Comparison of ENCODE assay signal across 9 cellular contexts in the genomic region with DNA sequence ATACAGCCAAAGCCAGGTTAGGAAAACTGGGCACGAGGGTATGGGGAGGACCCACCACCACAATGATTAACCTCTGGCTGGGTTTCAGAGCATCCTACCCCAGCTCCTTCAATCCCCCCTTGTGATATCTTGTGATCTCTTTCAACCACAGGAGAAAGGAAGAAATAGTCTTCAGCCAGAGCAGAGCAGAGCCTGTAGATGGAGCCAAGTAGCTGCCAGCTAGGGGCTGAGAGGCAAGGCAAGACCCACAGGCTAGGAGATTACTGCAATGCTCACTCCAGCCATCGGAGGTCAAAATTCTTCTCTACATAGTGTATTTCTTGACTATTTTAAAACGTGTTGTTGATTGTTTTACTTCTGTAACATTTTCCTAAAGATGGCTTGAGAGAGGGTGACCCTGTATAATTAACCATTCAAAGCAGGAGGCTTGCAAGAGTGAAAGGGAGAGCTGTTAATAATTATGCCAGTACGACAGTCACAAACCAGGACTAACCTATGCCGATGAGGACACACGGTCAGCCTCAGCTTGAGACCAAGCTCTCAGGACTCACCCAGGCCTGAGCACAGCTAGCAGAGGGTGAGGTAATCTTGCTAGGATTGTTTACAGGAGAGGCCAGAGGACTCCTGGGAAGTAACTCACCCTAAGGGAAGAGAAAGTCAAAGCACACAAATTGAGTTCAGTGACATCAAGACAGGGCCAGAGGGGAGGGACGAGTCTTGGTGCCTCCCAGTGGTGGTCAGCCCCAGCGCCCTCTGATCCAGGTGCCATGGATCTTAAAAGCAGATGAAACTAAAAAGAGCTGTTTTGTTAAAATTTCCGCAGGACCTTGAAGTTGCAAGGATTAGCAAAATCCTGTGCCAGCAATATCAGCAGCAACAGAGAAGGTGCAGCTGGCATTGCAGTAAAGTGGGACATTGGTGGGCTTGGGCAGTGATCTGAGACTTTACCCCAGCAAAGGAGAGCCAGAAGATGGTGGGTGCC. TPM values are rescaled to one million over a fixed set of nuclear protein-coding genes. Genes with fewer than 3 reads are reported as not detected.
DNase-seq lines count a peak whose midpoint lies in the region; ATAC-seq, FAIRE-seq and TF ChIP-seq lines count a peak whose summit lies in the region.
"Had no signal": no experiment of that assay in that cellular context is flagged by ENCODE, and none has a peak within 500 bp of the region (broad histone marks: within the 10 kb centered on the region; RNA-seq: fewer than 3 reads in every experiment).

No MANE protein-coding gene starts in this region.

- peak; percentile 88 for ATAC-seq in HG03432 (IDR thresholded peaks at IDR 0.05; ENCODE audit: unreplicated experiment)
- peak; percentile 97 for ATAC-seq in K562

- in situ Hi-C loops in K562 (cut with MboI) = no loop called here

- no peaks in the 10 kb centered on the region for H4K20me1 ChIP-seq in K562 (replicated peaks; ENCODE audit: control insufficient read depth, insufficient read depth, low read length)

- no peaks in the 10 kb centered on the region for H3K9me3 ChIP-seq in K562 (replicated peaks; ENCODE audit: control insufficient read depth, insufficient read depth, low read depth, low read length)
- no peaks in the 10 kb centered on the region for H3K9me3 ChIP-seq in iPS-20b (ENCODE audit: insufficient read depth, low read depth, low read length)
- H3K9me3 ChIP-seq: neutrophil had no signal

- intact Hi-C loops in K562 (cut with micrococcal nuclease) = loop anchor here (2.0 to 10.0 kb wide), 6 partner anchors 54 to 408 kb away; no protein-coding TSS in a partner anchor

- DNase-seq in GM10248 (ENCODE audit: extremely low spot score) (peak; percentile 28), OCI-M1 (lab: John Stamatoyannopoulos, UW) (peak; percentile 74), K562 (ENCODE audit: extremely low read depth in 1 of 4, low spot score in 3 of 4) (peak in 3 of 4 experiments; percentile 12 to 59 (median 53)), GM19240 (ENCODE audit: insufficient read length, low spot score) (no peak)
- peak; percentile 3 to 17 for DNase-seq in stimulated activated CD4-positive, alpha-beta T cell treated with anti-CD3 and anti-CD28 coated beads, Interleukin-15, amount 100 ng/mL, for 48 hours (ENCODE audit: low read depth in 2 of 2)

- H3K4me2 ChIP-seq in K562 (ENCODE audit: insufficient read depth, low read length) = peak overlapping the region; percentile 35; the same call in 1 of the 2 replicates

- no peak for TF ChIP-seq EP300 in K562 (IDR thresholded peaks at IDR 0.05; ENCODE audit: low read length)

- H3K27me3 ChIP-seq in K562 (ENCODE audit: control insufficient read depth in 2 of 2, insufficient read depth in 2 of 2, low read length in 2 of 2) (peaks cover 3 to 21% of the 10 kb centered on the region in 2 experiments; a peak in 4 of 5 replicates), iPS-20b (ENCODE audit: insufficient read depth, low read length) (peaks cover 5% of the 10 kb centered on the region; the same call in 1 of the 2 replicates)
- H3K27me3 ChIP-seq: neutrophil had no signal

- no peak overlapping the region for H3K9ac ChIP-seq in K562 (ENCODE audit: insufficient read depth in 1 of 2, low read depth in 2 of 2, low read length in 2 of 2)
- 0 out of 2 replicates have a peak overlapping the region, but pooled peaks have one; percentile 4 for H3K9ac ChIP-seq in iPS-20b (ENCODE audit: low read depth, low read length)

- peak; percentile 54 for TF ChIP-seq CTCF in 22Rv1 (IDR thresholded peaks at IDR 0.05)
- TF ChIP-seq CTCF in GM10248 (IDR thresholded peaks at IDR 0.05; ENCODE audit: control extremely low read depth, extremely low read depth, low read depth, missing control alignments) = peak; percentile 73
- peak; percentile 64 to 93 (median 87) for TF ChIP-seq CTCF in K562 (IDR thresholded peaks at IDR 0.05 in 2 of 3, conservative IDR thresholded peaks at IDR 0.05 in 1 of 3; ENCODE audit: insufficient read depth in 2 of 3, low read depth in 1 of 3, low read length in 3 of 3)

- no peak overlapping the region for H3K27ac ChIP-seq in 22Rv1
- no peak overlapping the region for H3K27ac ChIP-seq in K562 (ENCODE audit: extremely low read depth, low read depth, low read length)
- no peak overlapping the region for H3K27ac ChIP-seq in iPS-20b (ENCODE audit: low read length)
- H3K27ac ChIP-seq: neutrophil had no signal

- no peaks in the 10 kb centered on the region for H3K9me1 ChIP-seq in K562 (ENCODE audit: control insufficient read depth, insufficient read depth, low read length)

- H3K4me3 ChIP-seq in K562 = no peak overlapping the region
- no peak overlapping the region for H3K4me3 ChIP-seq in iPS-20b (ENCODE audit: low read length)

- peak; percentile 49 for FAIRE-seq in K562 (lab: Jason Lieb, UNC)

- CTCF ChIA-PET in GM10248 (lab: Yijun Ruan, JAX) (interaction anchor here (0.8 to 2.8 kb wide), 11 partner anchors 14 to 407 kb away, joined by 3 to 13 read pairs (median 4); partner anchors contain the start of gene CDKN3), K562 (lab: Yijun Ruan, JAX; ENCODE audit: low intra/inter-chr PET ratio) (no interaction called here)

- no peaks in the 10 kb centered on the region for H3K79me2 ChIP-seq in K562 (ENCODE audit: control insufficient read depth, insufficient read depth, low read length)

- TF ChIP-seq RAD21 in K562 (CRISPR knock-in tag; conservative IDR thresholded peaks at IDR 0.05 in 1 of 2, IDR thresholded peaks at IDR 0.05 in 1 of 2) = peak; percentile 72 to 80

- BruUV-seq in K562 (replicated peaks; lab: Mats Ljungman, UMichigan) = TSS peak; percentile 88

- POLR2A ChIA-PET in GM10248 (lab: Yijun Ruan, JAX) = no interaction called here
- POLR2A ChIA-PET in K562 (lab: Yijun Ruan, JAX) = interaction anchor here (0.5 kb wide), 1 partner anchor 406 kb away, joined by 3 read pairs; no protein-coding TSS in a partner anchor

- 9% methylated on average over 9 of the region's 9 CpGs for WGBS in K562 (ENCODE audit: insufficient coverage, low coverage, missing lambda C conversion rate)

- H3K4me1 ChIP-seq in K562 (replicated peaks in 1 of 2; ENCODE audit: control insufficient read depth in 2 of 2, insufficient read depth in 2 of 2, low read length in 2 of 2) = no peaks in the 10 kb centered on the region
- peaks cover 39% of the 10 kb centered on the region for H3K4me1 ChIP-seq in iPS-20b (ENCODE audit: insufficient read depth, low read length)

- H2AFZ ChIP-seq in K562 (ENCODE audit: low read depth, low read length) = peak overlapping the region; percentile 67; the same call in 1 of the 2 replicates

- TF ChIP-seq POLR2A in K562 (conservative IDR thresholded peaks at IDR 0.05) = no peak

- H3K36me3 ChIP-seq in K562 (ENCODE audit: control insufficient read depth, insufficient read depth, low read length) (no peaks in the 10 kb centered on the region), iPS-20b (ENCODE audit: insufficient read depth, low read depth, low read length) (no peaks in the 10 kb centered on the region)
- H3K36me3 ChIP-seq: neutrophil had no signal

TF ChIP-seq in K562, 482 proteins besides CTCF, POLR2A, EP300 and RAD21 (continues in another document):
- TF ChIP-seq, protein P1, sequence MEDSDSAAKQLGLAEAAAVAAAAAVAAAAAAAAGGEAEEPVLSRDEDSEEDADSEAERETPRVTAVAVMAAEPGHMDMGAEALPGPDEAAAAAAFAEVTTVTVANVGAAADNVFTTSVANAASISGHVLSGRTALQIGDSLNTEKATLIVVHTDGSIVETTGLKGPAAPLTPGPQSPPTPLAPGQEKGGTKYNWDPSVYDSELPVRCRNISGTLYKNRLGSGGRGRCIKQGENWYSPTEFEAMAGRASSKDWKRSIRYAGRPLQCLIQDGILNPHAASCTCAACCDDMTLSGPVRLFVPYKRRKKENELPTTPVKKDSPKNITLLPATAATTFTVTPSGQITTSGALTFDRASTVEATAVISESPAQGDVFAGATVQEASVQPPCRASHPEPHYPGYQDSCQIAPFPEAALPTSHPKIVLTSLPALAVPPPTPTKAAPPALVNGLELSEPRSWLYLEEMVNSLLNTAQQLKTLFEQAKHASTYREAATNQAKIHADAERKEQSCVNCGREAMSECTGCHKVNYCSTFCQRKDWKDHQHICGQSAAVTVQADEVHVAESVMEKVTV (CRISPR knock-in tag; IDR thresholded peaks at IDR 0.05) = peak; percentile 64
- no peak for TF ChIP-seq ZFP1 (CRISPR knock-in tag; IDR thresholded peaks at IDR 0.05)
- TF ChIP-seq SOX6 (IDR thresholded peaks at IDR 0.05) = 0 out of 2 replicates have a peak, but pooled peaks have one; percentile 13
- no peak for TF ChIP-seq GTF2F1 (IDR thresholded peaks at IDR 0.05; ENCODE audit: low read depth, low read length)
- peak; percentile 54; the same call in 1 of the 2 replicates for TF ChIP-seq SMC3 (conservative IDR thresholded peaks at IDR 0.05; ENCODE audit: insufficient read depth, low read depth, low read length)
- peak; percentile 7 for TF ChIP-seq ZFP36 (IDR thresholded peaks at IDR 0.05; ENCODE audit: low read depth, low read length, partially characterized antibody)
- TF ChIP-seq, protein P2, sequence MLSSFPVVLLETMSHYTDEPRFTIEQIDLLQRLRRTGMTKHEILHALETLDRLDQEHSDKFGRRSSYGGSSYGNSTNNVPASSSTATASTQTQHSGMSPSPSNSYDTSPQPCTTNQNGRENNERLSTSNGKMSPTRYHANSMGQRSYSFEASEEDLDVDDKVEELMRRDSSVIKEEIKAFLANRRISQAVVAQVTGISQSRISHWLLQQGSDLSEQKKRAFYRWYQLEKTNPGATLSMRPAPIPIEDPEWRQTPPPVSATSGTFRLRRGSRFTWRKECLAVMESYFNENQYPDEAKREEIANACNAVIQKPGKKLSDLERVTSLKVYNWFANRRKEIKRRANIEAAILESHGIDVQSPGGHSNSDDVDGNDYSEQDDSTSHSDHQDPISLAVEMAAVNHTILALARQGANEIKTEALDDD (IDR thresholded peaks at IDR 0.05) = peak; percentile 38; the same call in 1 of the 2 replicates

RNA-seq across cellular contexts. Expression of gene CDKN3, which starts 29.8 kb away (rescaled TPM):
- 4.6 and 10.9 TPM in 2 replicates for total RNA-seq in K562 (2011; cell fraction: chromatin; rRNA removed; ENCODE audit: low replicate concordance)
- 5.8 and 6.7 TPM in 2 replicates for total RNA-seq in K562 (2011; cell fraction: nucleolus; rRNA removed)
- 12.1 and 17.2 TPM in 2 replicates for total RNA-seq in K562 (2011; cell fraction: nucleoplasm; rRNA removed)
- total RNA-seq in K562 (2014; rRNA removed) (41.5 and 46.3 TPM in 2 replicates), K562 (2014; rRNA removed; fragmentation: Illumina TruSeq; extraction: Trizol) (60.4 and 62.4 TPM in 2 replicates), K562 (2015; rRNA removed; fragmentation: Illumina TruSeq; extraction: Trizol) (58.3 and 62.4 TPM in 2 replicates), K562 (2021) (41.3 and 46.5 TPM in 2 replicates)
- polyA plus RNA-seq in K562 (2011; rRNA removed) (75.1 and 98.8 TPM in 2 replicates), K562 (2014; fragmentation: Illumina TruSeq; extraction: Trizol) (68.8 and 83.6 TPM in 2 replicates), K562 (2014; fragmentation: Nextera tagmentation; extraction: Ambion mirVana) (100 to 1,000 TPM; 127 to 128 TPM), K562 (2014; rRNA removed) (70.7 and 78.2 TPM in 2 replicates)
- polyA plus RNA-seq in K562 (2011; cell fraction: cytosol; rRNA removed) = 37.8 and 54.2 TPM in 2 replicates
- polyA plus RNA-seq in K562 (2011; cell fraction: nucleus; rRNA removed) = 18.3 and 23.5 TPM in 2 replicates
- 53.0 and 71.2 TPM in 2 replicates for polyA plus RNA-seq in K562 (2012)
- polyA minus RNA-seq in K562 (2011; rRNA and poly(A)+ RNA removed) = 38.3 and 42.7 TPM in 2 replicates
- polyA minus RNA-seq in K562 (2011; cell fraction: cytosol; rRNA and poly(A)+ RNA removed) = 8.2 and 11.2 TPM in 2 replicates
- polyA minus RNA-seq in K562 (2011; cell fraction: nucleus; rRNA and poly(A)+ RNA removed) = 5.1 and 11.2 TPM in 2 replicates
